9 cellular contexts compared by ENCODE assay signal in genomic region chr9:21455320-21455719, GRCh38. TPM values are rescaled to one million over a fixed set of nuclear protein-coding genes. Genes with fewer than 3 reads are reported as not detected.
A peak's percentile ranks its signal among the peaks of the same experiment; 100 is the strongest.
DNase-seq lines count a peak whose midpoint lies in the region; ATAC-seq and TF ChIP-seq lines count a peak whose summit lies in the region.
"Had no signal": no experiment of that assay in that cellular context is flagged by ENCODE, and none has a peak within 500 bp of the region (broad histone marks: within the 10 kb centered on the region; RNA-seq: fewer than 3 reads in every experiment).

No MANE protein-coding gene starts in this region.

- no peak overlapping the region for H2AFZ ChIP-seq in smooth muscle cell (ENCODE audit: low read depth)

- H3K4me3 ChIP-seq in gastroesophageal sphincter (no peak overlapping the region), smooth muscle cell (no peak overlapping the region)

- no peaks in the 10 kb centered on the region for H3K79me2 ChIP-seq in smooth muscle cell (ENCODE audit: low read depth)

- TF ChIP-seq CTCF in VCaP (conservative IDR thresholded peaks at IDR 0.05), result peak; percentile 97
- TF ChIP-seq CTCF in gastroesophageal sphincter (IDR thresholded peaks at IDR 0.05), result peak in 2 of 4 experiments; percentile 28 to 49
- peak; percentile 44 for TF ChIP-seq CTCF in smooth muscle cell (IDR thresholded peaks at IDR 0.05; ENCODE audit: borderline replicate concordance, insufficient read depth, poor library complexity, severe bottlenecking)

- H3K4me1 ChIP-seq in gastroesophageal sphincter (no peaks in the 10 kb centered on the region), smooth muscle cell (ENCODE audit: low read depth) (no peaks in the 10 kb centered on the region)

- DNase-seq in EL (peak; percentile 39), smooth muscle cell (lab: John Stamatoyannopoulos, UW; ENCODE audit: unreplicated experiment) (no peak), NCI-H345 treated with DMSO at 0.1 percent for 48 hours (lab: John Stamatoyannopoulos, UW; ENCODE audit: unreplicated experiment) (no peak), NCI-H1436 treated with DMSO at 0.1 percent for 48 hours (lab: John Stamatoyannopoulos, UW) (no peak)
- DNase-seq: right cardiac atrium had no signal

- H3K36me3 ChIP-seq in gastroesophageal sphincter, result no peaks in the 10 kb centered on the region
- no peaks in the 10 kb centered on the region for H3K36me3 ChIP-seq in smooth muscle cell (ENCODE audit: low read depth)

- H3F3A ChIP-seq in smooth muscle cell (ENCODE audit: low read depth), result no peaks in the 10 kb centered on the region

- no peak for TF ChIP-seq EP300 in gastroesophageal sphincter (IDR thresholded peaks at IDR 0.05)

- no peak overlapping the region for H3K27ac ChIP-seq in VCaP
- H3K27ac ChIP-seq in gastroesophageal sphincter, result no peak overlapping the region
- no peak overlapping the region for H3K27ac ChIP-seq in smooth muscle cell (ENCODE audit: low read depth)

- H3K4me2 ChIP-seq in smooth muscle cell, result no peak overlapping the region

- peak; percentile 97 for ATAC-seq in GM19463 (IDR thresholded peaks at IDR 0.05; ENCODE audit: unreplicated experiment)
- peak; percentile 85 for ATAC-seq in HG03520 (IDR thresholded peaks at IDR 0.05; ENCODE audit: unreplicated experiment)
- peak; percentile 50 for ATAC-seq in gastroesophageal sphincter

- TF ChIP-seq POLR2A in gastroesophageal sphincter (IDR thresholded peaks at IDR 0.05), result no peak

- H3K9me3 ChIP-seq in gastroesophageal sphincter (no peaks in the 10 kb centered on the region), smooth muscle cell (replicated peaks; ENCODE audit: low read depth) (no peaks in the 10 kb centered on the region)

- H3K27me3 ChIP-seq in gastroesophageal sphincter, result no peaks in the 10 kb centered on the region
- no peaks in the 10 kb centered on the region for H3K27me3 ChIP-seq in smooth muscle cell (ENCODE audit: low read depth)

- no peaks in the 10 kb centered on the region for H4K20me1 ChIP-seq in smooth muscle cell (ENCODE audit: low read depth)

- no peak overlapping the region for H3K9ac ChIP-seq in smooth muscle cell (ENCODE audit: low read depth)

RNA-seq across cellular contexts. Expression of gene IFNA1, which starts 15.1 kb away (rescaled TPM):
- total RNA-seq in gastroesophageal sphincter (not detected), smooth muscle cell (not detected in 2 replicates)
- polyA plus RNA-seq in smooth muscle cell, result not detected in 2 replicates
- total RNA-seq: right cardiac atrium had no signal
- polyA plus RNA-seq: right cardiac atrium had no signal

RNA-seq across cellular contexts. Expression of gene IFNE, which starts 26.8 kb away (rescaled TPM):
- total RNA-seq in gastroesophageal sphincter, result not detected
- 0.85 and 1.2 TPM in 2 replicates for total RNA-seq in smooth muscle cell
- polyA plus RNA-seq in smooth muscle cell, result not detected in 2 replicates
- total RNA-seq: right cardiac atrium had no signal
- polyA plus RNA-seq: right cardiac atrium had no signal

RNA-seq across cellular contexts. Expression of gene IFNA8, which starts 46.4 kb away (rescaled TPM):
- total RNA-seq in gastroesophageal sphincter, result not detected
- total RNA-seq in smooth muscle cell, result not detected in 2 replicates
- not detected in 2 replicates for polyA plus RNA-seq in smooth muscle cell
- total RNA-seq: right cardiac atrium had no signal
- polyA plus RNA-seq: right cardiac atrium had no signal
